ENCODE assay signal across 10 cellular contexts in the genomic region with DNA sequence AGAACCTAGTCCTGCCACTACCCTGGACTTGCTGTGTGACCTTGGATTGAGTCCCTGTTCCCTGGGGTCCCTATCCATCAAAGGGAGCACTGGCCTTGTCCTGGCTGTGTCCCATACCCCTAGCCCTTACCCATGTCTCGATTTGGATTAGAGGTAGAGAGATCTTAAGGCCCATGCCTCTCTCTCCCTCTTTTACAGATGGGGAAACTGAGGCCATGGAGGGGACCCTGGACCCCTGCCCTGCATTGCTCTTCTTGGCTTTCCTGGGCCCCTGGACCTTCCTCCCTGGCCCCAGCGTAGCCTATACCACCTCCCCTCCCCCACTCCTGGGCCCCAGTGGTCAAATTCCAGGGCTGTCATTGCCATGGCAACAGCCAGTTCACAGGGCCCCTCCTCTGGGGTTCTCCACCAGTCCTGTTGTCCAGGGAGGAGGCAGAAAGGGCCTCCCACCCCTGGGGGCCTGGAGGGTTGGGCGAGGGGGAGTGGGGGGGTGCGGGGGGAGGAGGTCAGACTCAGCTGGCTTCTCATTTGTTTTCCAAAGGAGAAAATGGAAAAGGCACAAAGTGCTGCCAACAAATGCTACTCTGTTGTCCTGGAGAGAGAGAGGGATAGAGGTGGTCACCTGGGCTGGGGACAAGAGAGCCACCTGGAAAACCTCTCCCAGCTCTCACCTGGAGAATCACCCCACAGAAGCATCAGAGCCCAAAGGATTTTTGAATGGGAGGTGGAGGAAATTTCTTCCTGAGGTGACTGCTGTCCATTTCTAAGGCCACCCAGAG. TPM values are rescaled to one million over a fixed set of nuclear protein-coding genes. Genes with fewer than 3 reads are reported as not detected.
A peak's percentile ranks its signal among the peaks of the same experiment; 100 is the strongest.
DNase-seq lines count a peak whose midpoint lies in the region; ATAC-seq and TF ChIP-seq lines count a peak whose summit lies in the region.
"Had no signal": no experiment of that assay in that cellular context is flagged by ENCODE, and none has a peak within 500 bp of the region (broad histone marks: within the 10 kb centered on the region; RNA-seq: fewer than 3 reads in every experiment).

No MANE protein-coding gene starts in this region.

- no peak overlapping the region for H3K4me3 Mint-ChIP-seq in glutamatergic neuron (ENCODE audit: unreplicated experiment)

- H3K4me1 Mint-ChIP-seq in glutamatergic neuron (ENCODE audit: low read depth, unreplicated experiment) = peaks cover 59% of the 10 kb centered on the region

- H3K27me3 Mint-ChIP-seq in glutamatergic neuron (ENCODE audit: unreplicated experiment) = peaks cover 3% of the 10 kb centered on the region

- H3K4me3 ChIP-seq in WERI-Rb-1 (ENCODE audit: low read depth, low read length) (no peak overlapping the region), ovary (no peak overlapping the region)

- H3K27ac Mint-ChIP-seq in glutamatergic neuron (ENCODE audit: unreplicated experiment) = no peak overlapping the region

- ATAC-seq in GM21717 (IDR thresholded peaks at IDR 0.05; ENCODE audit: unreplicated experiment) = no peak

- 14 to 25% (median 18%) methylated on average over 4 of the region's 4 CpGs for WGBS in ovary, 3 donors

- DNase-seq in EH (ENCODE audit: low read depth) (peak; percentile 83), WERI-Rb-1 (no peak), glutamatergic neuron (peak; percentile 52), ovary (peak in 4 of 5 donors; percentile 64 to 78 (median 76)), germinal center (ENCODE audit: low spot score) (no peak), HCEC 1CT (no peak)
- no peak for DNase-seq in stimulated activated naive CD4-positive, alpha-beta T cell (lab: John Stamatoyannopoulos, UW)
- DNase-seq: AML-193; NK-92 treated with Interleukin-12 subunit alpha and Interleukin-12 subunit beta, amount 100 ng/mL, for 24 hours had no signal

- no peaks in the 10 kb centered on the region for H3K36me3 Mint-ChIP-seq in glutamatergic neuron (ENCODE audit: unreplicated experiment)

- no peak for TF ChIP-seq EP300 in ovary (IDR thresholded peaks at IDR 0.05)

- peaks cover 36% of the 10 kb centered on the region for H3K4me1 ChIP-seq in ovary (ENCODE audit: insufficient read depth)

- H3K27me3 ChIP-seq in WERI-Rb-1 (ENCODE audit: insufficient read depth, low read depth, severe bottlenecking) (no peaks in the 10 kb centered on the region), ovary (no peaks in the 10 kb centered on the region)

- H3K36me3 ChIP-seq in WERI-Rb-1 = 0 out of 2 replicates have a peak, but pooled peaks cover 2% of the 10 kb centered on the region
- H3K36me3 ChIP-seq in ovary = no peaks in the 10 kb centered on the region

- H3K27ac ChIP-seq in WERI-Rb-1 (peak overlapping the region; percentile 22; the same call in 1 of the 2 replicates), ovary (peak overlapping the region; percentile 47 to 58)

- intact Hi-C loops in ovary (cut with DNase I) = loop anchor here in 2 of 4 donors (10.0 kb wide), 2 partner anchors 497 to 1413 kb away; partner anchors contain the start of gene RNF169 (in 1 of the 2)

- H3K9me3 Mint-ChIP-seq in glutamatergic neuron (ENCODE audit: unreplicated experiment) = peaks cover 11% of the 10 kb centered on the region

- no peak for TF ChIP-seq POLR2A in ovary (IDR thresholded peaks at IDR 0.05)

- H3K9me3 ChIP-seq in WERI-Rb-1 (ENCODE audit: severe bottlenecking) (no peaks in the 10 kb centered on the region), ovary (no peaks in the 10 kb centered on the region)

- no peak for TF ChIP-seq CTCF in WERI-Rb-1 (IDR thresholded peaks at IDR 0.05; ENCODE audit: low read depth, low read length)
- no peak for TF ChIP-seq CTCF in glutamatergic neuron (IDR thresholded peaks at IDR 0.05; ENCODE audit: partially characterized antibody, unreplicated experiment)
- TF ChIP-seq CTCF in ovary (IDR thresholded peaks at IDR 0.05) = no peak

RNA-seq across cellular contexts. Expression of gene ARHGEF17, which starts 23.3 kb away (rescaled TPM):
- total RNA-seq in glutamatergic neuron (ENCODE audit: unreplicated experiment) (43.3 TPM), ovary (10 to 100 TPM; 29.8 to 83.8 (median 46.7) TPM)
- polyA plus RNA-seq in ovary = 10 to 100 TPM; 21.0 to 38.0 TPM

RNA-seq across cellular contexts. Expression of gene RELT, which starts 44.9 kb away (rescaled TPM):
- total RNA-seq in glutamatergic neuron (ENCODE audit: unreplicated experiment) (9.2 TPM), ovary (1 to 10 TPM in 6 of 7 donors, under 1 TPM in 1; 0.95 to 4.7 (median 2.3) TPM)
- 1 to 10 TPM in 1 of 2 donors, under 1 TPM in 1; 0.38 to 1.1 TPM for polyA plus RNA-seq in ovary

RNA-seq across cellular contexts. Expression of gene P2RY6, which starts 59.2 kb away (rescaled TPM):
- total RNA-seq in glutamatergic neuron (ENCODE audit: unreplicated experiment) = not detected
- 1 to 10 TPM in 2 of 7 donors, under 1 TPM in 4, not detected in 1; 0.23 to 1.4 (median 0.62) TPM for total RNA-seq in ovary
- polyA plus RNA-seq in ovary = under 1 TPM; 0.57 to 0.79 TPM

Comparison
In these comparisons a context has a peak if more than half of its experiments do, and no peak if none do; other contexts are left out.
1. DNase-seq: peak in EH (single experiment), glutamatergic neuron (single experiment) and ovary (4 of 5); none in WERI-Rb-1 (single experiment), germinal center (single experiment), stimulated activated naive CD4-positive, alpha-beta T cell (0 of 6) and HCEC 1CT (single experiment).